ENCODE assay signal across 20 cellular contexts in genomic region chr5:126377444-126377843, GRCh38.
"Had no signal": no experiment of that assay in that cellular context is flagged by ENCODE, and none has a peak within 500 bp of the region (broad histone marks: within the 10 kb centered on the region; RNA-seq: fewer than 3 reads in every experiment).

No MANE protein-coding gene starts in this region.

- ATAC-seq: activated CD8-positive, alpha-beta T cell treated with anti-CD3 and anti-CD28 coated beads for 36 hours; activated T-helper 17 cell treated with anti-CD3 and anti-CD28 coated beads, Interleukin-2, amount 50 U/mL, for 72 hours; natural killer cell treated with Interleukin-12 subunit alpha and Interleukin-12 subunit beta and Interleukin-15 and Interleukin-18, amount 100 ng/mL, for 72 hours; T-cell; WTC11 had no signal

- H3K27ac Mint-ChIP-seq: activated CD8-positive, alpha-beta T cell treated with anti-CD3 and anti-CD28 coated beads for 36 hours; activated naive CD8-positive, alpha-beta T cell treated with anti-CD3 and anti-CD28 coated beads, Interleukin-2, amount 10 ng/mL, durations not matched to agents 7 days and 5 days; activated T-helper 17 cell treated with anti-CD3 and anti-CD28 coated beads, Interleukin-2, amount 50 U/mL, for 72 hours; dendritic cell treated with granulocyte-macrophage colony-stimulating factor and Interleukin-4, amounts not matched to agents 40 ng/mL and 50 ng/mL, for 4 days; natural killer cell treated with Interleukin-12 subunit alpha and Interleukin-12 subunit beta and Interleukin-15 and Interleukin-18, amount 100 ng/mL, for 72 hours; T-cell; WTC11 had no signal

- H3K9me3 Mint-ChIP-seq: dendritic cell treated with granulocyte-macrophage colony-stimulating factor and Interleukin-4, amounts not matched to agents 40 ng/mL and 50 ng/mL, for 4 days; natural killer cell treated with Interleukin-12 subunit alpha and Interleukin-12 subunit beta and Interleukin-15 and Interleukin-18, amount 100 ng/mL, for 72 hours had no signal

- H3K36me3 ChIP-seq: esophagus muscularis mucosa, thyroid gland had no signal

- FAIRE-seq: endothelial cell of umbilical vein had no signal

- H3K27me3 ChIP-seq: esophagus muscularis mucosa, thyroid gland had no signal

- H3K27me3 Mint-ChIP-seq: activated CD8-positive, alpha-beta T cell treated with anti-CD3 and anti-CD28 coated beads for 36 hours; activated naive CD8-positive, alpha-beta T cell treated with anti-CD3 and anti-CD28 coated beads, Interleukin-2, amount 10 ng/mL, durations not matched to agents 7 days and 5 days; activated T-helper 17 cell treated with anti-CD3 and anti-CD28 coated beads, Interleukin-2, amount 50 U/mL, for 72 hours; central memory CD8-positive, alpha-beta T cell; natural killer cell treated with Interleukin-12 subunit alpha and Interleukin-12 subunit beta and Interleukin-15 and Interleukin-18, amount 100 ng/mL, for 72 hours; T-cell had no signal

- H3K27ac ChIP-seq: esophagus muscularis mucosa, thyroid gland had no signal

- H3K4me3 Mint-ChIP-seq: activated CD8-positive, alpha-beta T cell treated with anti-CD3 and anti-CD28 coated beads for 36 hours; activated naive CD8-positive, alpha-beta T cell treated with anti-CD3 and anti-CD28 coated beads, Interleukin-2, amount 10 ng/mL, durations not matched to agents 7 days and 5 days; activated T-helper 17 cell treated with anti-CD3 and anti-CD28 coated beads, Interleukin-2, amount 50 U/mL, for 72 hours; central memory CD8-positive, alpha-beta T cell; dendritic cell treated with granulocyte-macrophage colony-stimulating factor and Interleukin-4, amounts not matched to agents 40 ng/mL and 50 ng/mL, for 4 days; immature natural killer cell; natural killer cell treated with Interleukin-12 subunit alpha and Interleukin-12 subunit beta and Interleukin-15 and Interleukin-18, amount 100 ng/mL, for 72 hours; T-cell; WTC11 had no signal

- H3K4me3 ChIP-seq: esophagus muscularis mucosa, thyroid gland had no signal

- DNase-seq: activated CD4-positive, alpha-beta T cell treated with anti-CD3 and anti-CD28 coated beads for 4 hours; activated CD8-positive, alpha-beta T cell treated with anti-CD3 and anti-CD28 coated beads for 36 hours; activated naive CD4-positive, alpha-beta T cell treated with Interleukin-2 at 50 U/mL for 16 hours; activated naive CD8-positive, alpha-beta T cell treated with anti-CD3 and anti-CD28 coated beads, Interleukin-2, amount 10 ng/mL, durations not matched to agents 7 days and 5 days; activated T-cell treated with anti-CD3 and anti-CD28 coated beads, Interleukin-2, amount 50 U/mL, for 1 hour; anterior cingulate cortex; effector memory CD4-positive, alpha-beta T cell; immature natural killer cell; mesendoderm; retina; stimulated activated naive CD4-positive, alpha-beta T cell treated with Interleukin-2 at 50 U/mL for 16 hours; T-cell; thyroid gland had no signal

- H3K36me3 Mint-ChIP-seq: activated naive CD8-positive, alpha-beta T cell treated with anti-CD3 and anti-CD28 coated beads, Interleukin-2, amount 10 ng/mL, durations not matched to agents 7 days and 5 days; T-cell; WTC11 had no signal
